1 cellular context compared by ENCODE assay signal in the genomic region with DNA sequence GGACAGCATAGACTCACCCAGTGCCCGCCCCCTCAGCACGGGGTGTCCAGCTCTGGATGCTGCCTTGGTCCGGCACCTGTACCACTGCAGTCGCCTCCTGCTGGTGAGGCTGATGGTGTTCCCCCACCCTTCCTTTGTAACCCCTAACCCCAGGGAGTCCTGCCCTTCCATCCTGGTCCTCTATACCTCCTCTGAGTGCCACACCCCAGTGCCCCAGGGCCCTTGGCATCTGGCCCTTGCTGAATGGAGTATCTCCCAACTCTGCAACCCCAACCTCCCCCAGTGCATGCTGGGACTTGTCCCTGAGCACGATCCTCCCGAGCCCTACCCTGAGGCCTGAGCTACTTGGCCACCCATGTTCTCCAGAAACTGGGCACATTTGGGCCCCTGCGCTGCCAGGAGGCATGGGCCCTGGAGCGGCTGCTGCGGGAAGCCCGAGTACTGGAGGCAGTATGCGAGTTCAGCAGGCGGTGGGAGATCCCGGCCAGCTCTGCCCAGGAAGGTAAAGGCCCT.
TF ChIP-seq lines count a peak whose summit lies in the region.

No MANE protein-coding gene starts in this region.

TF ChIP-seq in K562, 482 proteins besides CTCF, POLR2A, EP300 and RAD21:
- TF ChIP-seq TCF7L2 (IDR thresholded peaks at IDR 0.05; ENCODE audit: low read depth, low read length) (no peak), EGR1 (conservative IDR thresholded peaks at IDR 0.05) (0 out of 2 replicates have a peak, but pooled peaks have one; percentile 25), POLR2G (IDR thresholded peaks at IDR 0.05; ENCODE audit: low read depth, low read length) (peak; percentile 57), CBFB (CRISPR knock-in tag; IDR thresholded peaks at IDR 0.05) (no peak)
- TF ChIP-seq, protein P1, sequence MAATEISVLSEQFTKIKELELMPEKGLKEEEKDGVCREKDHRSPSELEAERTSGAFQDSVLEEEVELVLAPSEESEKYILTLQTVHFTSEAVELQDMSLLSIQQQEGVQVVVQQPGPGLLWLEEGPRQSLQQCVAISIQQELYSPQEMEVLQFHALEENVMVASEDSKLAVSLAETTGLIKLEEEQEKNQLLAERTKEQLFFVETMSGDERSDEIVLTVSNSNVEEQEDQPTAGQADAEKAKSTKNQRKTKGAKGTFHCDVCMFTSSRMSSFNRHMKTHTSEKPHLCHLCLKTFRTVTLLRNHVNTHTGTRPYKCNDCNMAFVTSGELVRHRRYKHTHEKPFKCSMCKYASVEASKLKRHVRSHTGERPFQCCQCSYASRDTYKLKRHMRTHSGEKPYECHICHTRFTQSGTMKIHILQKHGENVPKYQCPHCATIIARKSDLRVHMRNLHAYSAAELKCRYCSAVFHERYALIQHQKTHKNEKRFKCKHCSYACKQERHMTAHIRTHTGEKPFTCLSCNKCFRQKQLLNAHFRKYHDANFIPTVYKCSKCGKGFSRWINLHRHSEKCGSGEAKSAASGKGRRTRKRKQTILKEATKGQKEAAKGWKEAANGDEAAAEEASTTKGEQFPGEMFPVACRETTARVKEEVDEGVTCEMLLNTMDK (IDR thresholded peaks at IDR 0.05; ENCODE audit: borderline replicate concordance, insufficient read depth, low read depth, low read length, poor library complexity, severe bottlenecking), result peak; percentile 30
